Comparison of ENCODE assay signal across 20 cellular contexts in the genomic region with DNA sequence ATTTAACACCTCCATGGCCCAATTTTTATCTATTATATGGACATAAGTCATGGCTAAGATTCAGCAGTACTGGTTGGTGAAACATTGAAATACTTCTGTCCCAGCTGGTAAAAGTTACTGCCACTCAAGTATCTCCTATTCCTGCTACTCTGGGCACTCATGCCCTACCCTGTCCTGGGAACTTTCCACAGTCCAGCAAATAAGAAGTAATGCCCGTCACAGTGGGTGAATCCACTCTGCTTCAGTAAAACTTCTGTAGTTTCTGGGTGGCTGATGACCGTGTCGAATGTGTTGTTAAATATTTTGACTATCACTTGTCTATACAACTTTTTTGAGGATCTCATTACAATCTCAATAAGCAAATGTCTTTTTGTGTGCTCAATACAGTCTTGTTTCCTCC.
DNase-seq lines count a peak whose midpoint lies in the region; TF ChIP-seq lines count a peak whose summit lies in the region.
"Had no signal": no experiment of that assay in that cellular context is flagged by ENCODE, and none has a peak within 500 bp of the region (broad histone marks: within the 10 kb centered on the region; RNA-seq: fewer than 3 reads in every experiment).

No MANE protein-coding gene starts in this region.

- peak overlapping the region; percentile 21 for H3K27ac Mint-ChIP-seq in Calu3 (ENCODE audit: unreplicated experiment)
- H3K27ac Mint-ChIP-seq: CD14-positive monocyte; CD4-positive, alpha-beta T cell; CD8-positive, alpha-beta memory T cell; GM23338 had no signal

- CTCF ChIA-PET in Calu3 (lab: Charles Lee): interaction anchor here (0.7 to 1.3 kb wide), 2 partner anchors 13 to 166 kb away, joined by 3 to 4 read pairs; no protein-coding TSS in a partner anchor

- no TSS peak for BruUV-seq in Calu3 (replicated peaks; lab: Mats Ljungman, UMichigan)

- no peaks in the 10 kb centered on the region for H3K9me3 ChIP-seq in testis
- H3K9me3 ChIP-seq: A549, BE2C had no signal

- DNase-seq in Calu3: no peak
- DNase-seq in kidney tubule cell (ENCODE audit: low spot score): peak; percentile 3
- DNase-seq in testis: no peak
- no peak for DNase-seq in stimulated activated CD4-positive, alpha-beta T cell treated with anti-CD3 and anti-CD28 coated beads, Interleukin-1b, Interleukin-23, amount 100 ng/mL, for 48 hours
- no peak for DNase-seq in effector CD8-positive, alpha-beta T cell (lab: John Stamatoyannopoulos, UW)
- no peak for DNase-seq in A172 (ENCODE audit: low spot score)
- DNase-seq: ACHN; AML-193; BE2C; CD4-positive, alpha-beta T cell; CD8-positive, alpha-beta memory T cell; DMS53; DMS79 treated with DMSO at 0.1 percent for 48 hours; GF-D8; H9 had no signal

- no peak for TF ChIP-seq POLR2A in testis (IDR thresholded peaks at IDR 0.05)

- TF ChIP-seq CTCF in Calu3 (IDR thresholded peaks at IDR 0.05; ENCODE audit: unreplicated experiment) (no peak), testis (IDR thresholded peaks at IDR 0.05) (no peak)

- H3K36me3 Mint-ChIP-seq in Calu3 (ENCODE audit: insufficient read depth, unreplicated experiment): no peaks in the 10 kb centered on the region
- H3K36me3 Mint-ChIP-seq: CD14-positive monocyte had no signal

- intact Hi-C loops in Calu3 (cut with micrococcal nuclease; ENCODE audit: unreplicated experiment) (loop anchor here (1.0 to 5.0 kb wide), 3 partner anchors 16 to 127 kb away; no protein-coding TSS in a partner anchor), testis (cut with DNase I; ENCODE audit: low total_unique reads) (no loop called here)

- WGBS in testis, 2 donors: 59 to 74% methylated on average over 3 of the region's 3 CpGs

- no peak overlapping the region for H3K4me3 ChIP-seq in testis
- H3K4me3 ChIP-seq: A549; BLaER1 treated with 17β-estradiol and CSF1 and Interleukin-3, amounts not matched to agents 10 nM and 100 nM; GM23338 had no signal

- peaks cover 3% of the 10 kb centered on the region for H3K9me3 Mint-ChIP-seq in Calu3 (ENCODE audit: low read depth, unreplicated experiment)
- H3K9me3 Mint-ChIP-seq: CD4-positive, alpha-beta T cell; GM23338 had no signal

- peaks cover 40% of the 10 kb centered on the region for H3K4me1 Mint-ChIP-seq in Calu3 (ENCODE audit: low read depth, unreplicated experiment)
- H3K4me1 Mint-ChIP-seq: CD14-positive monocyte; CD8-positive, alpha-beta memory T cell had no signal

- no peaks in the 10 kb centered on the region for H3K27me3 Mint-ChIP-seq in Calu3 (ENCODE audit: unreplicated experiment)

- H3K4me3 Mint-ChIP-seq in Calu3 (ENCODE audit: low read depth, unreplicated experiment): peak overlapping the region; percentile 2
- H3K4me3 Mint-ChIP-seq: CD14-positive monocyte; CD4-positive, alpha-beta T cell; CD8-positive, alpha-beta memory T cell; GM23338; H9 had no signal

- peak overlapping the region; percentile 55 to 65 for H3K27ac ChIP-seq in testis
- H3K27ac ChIP-seq: 22Rv1; A549; BLaER1 treated with 17β-estradiol and CSF1 and Interleukin-3, amounts not matched to agents 10 nM and 100 nM had no signal

- H3K36me3 ChIP-seq in testis (ENCODE audit: low read depth, missing control alignments): no peaks in the 10 kb centered on the region
- H3K36me3 ChIP-seq: BE2C; BLaER1 treated with 17β-estradiol and CSF1 and Interleukin-3, amounts not matched to agents 10 nM and 100 nM had no signal

- no peaks in the 10 kb centered on the region for H3K27me3 ChIP-seq in testis
- H3K27me3 ChIP-seq: BE2C; BLaER1 treated with 17β-estradiol and CSF1 and Interleukin-3, amounts not matched to agents 10 nM and 100 nM had no signal

- H3K4me1 ChIP-seq in testis: peaks cover 15% of the 10 kb centered on the region
- H3K4me1 ChIP-seq: BE2C; BLaER1 treated with 17β-estradiol and CSF1 and Interleukin-3, amounts not matched to agents 10 nM and 100 nM had no signal
